15 cellular contexts compared by ENCODE assay signal in genomic region chr17:75729351-75729750, GRCh38. TPM values are rescaled to one million over a fixed set of nuclear protein-coding genes. Genes with fewer than 3 reads are reported as not detected.
DNase-seq lines count a peak whose midpoint lies in the region; ATAC-seq and TF ChIP-seq lines count a peak whose summit lies in the region.
"Had no signal": no experiment of that assay in that cellular context is flagged by ENCODE, and none has a peak within 500 bp of the region (broad histone marks: within the 10 kb centered on the region; RNA-seq: fewer than 3 reads in every experiment).

No MANE protein-coding gene starts in this region.

- DNase-seq in Right ventricle myocardium inferior (ENCODE audit: missing footprints) (peak; percentile 41), cardiac septum (ENCODE audit: low spot score) (no peak), RWPE1 (ENCODE audit: low spot score) (no peak), MCF 10A (ENCODE audit: unreplicated experiment) (no peak), T-helper 17 cell (no peak)
- DNase-seq in activated CD8-positive, alpha-beta T cell treated with anti-CD3 and anti-CD28 coated beads, Interleukin-2, amount 10 ng/mL, durations not matched to agents 7 days and 5 days = no peak
- DNase-seq: AML-193; Caco-2; CD4-positive, alpha-beta T cell had no signal

- H3K27me3 ChIP-seq in layer of hippocampus (ENCODE audit: control insufficient read depth, insufficient read depth, low read length) = no peaks in the 10 kb centered on the region

- intact Hi-C loops in Right ventricle myocardium inferior (cut with DNase I) (no loop called here), cardiac septum (cut with DNase I) (no loop called here), MCF 10A (cut with micrococcal nuclease) (no loop called here)

- no peaks in the 10 kb centered on the region for H3K9me3 Mint-ChIP-seq in MCF 10A (ENCODE audit: unreplicated experiment)
- no peaks in the 10 kb centered on the region for H3K9me3 Mint-ChIP-seq in activated CD8-positive, alpha-beta T cell treated with anti-CD3 and anti-CD28 coated beads, Interleukin-2, amount 10 ng/mL, durations not matched to agents 7 days and 5 days (ENCODE audit: insufficient read depth)
- H3K9me3 Mint-ChIP-seq: CD4-positive, alpha-beta T cell; GM23338 had no signal

- H3K27ac Mint-ChIP-seq in MCF 10A (ENCODE audit: low read depth, unreplicated experiment) (no peak overlapping the region), T-helper 17 cell (no peak overlapping the region)
- no peak overlapping the region for H3K27ac Mint-ChIP-seq in activated CD8-positive, alpha-beta T cell treated with anti-CD3 and anti-CD28 coated beads, Interleukin-2, amount 10 ng/mL, durations not matched to agents 7 days and 5 days
- H3K27ac Mint-ChIP-seq: CD4-positive, alpha-beta T cell; GM23338 had no signal

- peak overlapping the region; percentile 98 for H3K27ac ChIP-seq in RWPE1
- peak overlapping the region; percentile 60 for H3K27ac ChIP-seq in layer of hippocampus (ENCODE audit: low read depth, low read length)
- H3K27ac ChIP-seq: 22Rv1, A549, C4-2B had no signal

- POLR2A ChIA-PET in RWPE1 (lab: Yijun Ruan, JAX; ENCODE audit: low non-redundant PET) = no interaction called here
- POLR2A ChIA-PET in MCF 10A (lab: Yijun Ruan, JAX) = interaction anchor here (0.7 to 28.4 kb wide), 7 partner anchors 9 to 538 kb away, joined by 3 to 748 read pairs (median 4); no protein-coding TSS in a partner anchor
- POLR2A ChIA-PET in activated CD8-positive, alpha-beta T cell treated with anti-CD3 and anti-CD28 coated beads, Interleukin-2, amount 10 ng/mL, durations not matched to agents 7 days and 5 days (lab: Charles Lee) = no interaction called here

- H3K27me3 Mint-ChIP-seq in MCF 10A (ENCODE audit: insufficient read depth, unreplicated experiment) = no peaks in the 10 kb centered on the region
- no peaks in the 10 kb centered on the region for H3K27me3 Mint-ChIP-seq in activated CD8-positive, alpha-beta T cell treated with anti-CD3 and anti-CD28 coated beads, Interleukin-2, amount 10 ng/mL, durations not matched to agents 7 days and 5 days (ENCODE audit: low read depth)
- H3K27me3 Mint-ChIP-seq in T-helper 17 cell = no peaks in the 10 kb centered on the region
- H3K27me3 Mint-ChIP-seq: CD4-positive, alpha-beta T cell had no signal

- H3K36me3 Mint-ChIP-seq in MCF 10A (ENCODE audit: insufficient read depth, unreplicated experiment) (peaks cover 98% of the 10 kb centered on the region), T-helper 17 cell (ENCODE audit: low read depth) (no peaks in the 10 kb centered on the region)
- H3K36me3 Mint-ChIP-seq in activated CD8-positive, alpha-beta T cell treated with anti-CD3 and anti-CD28 coated beads, Interleukin-2, amount 10 ng/mL, durations not matched to agents 7 days and 5 days (ENCODE audit: low read depth) = no peaks in the 10 kb centered on the region

- H3K4me3 Mint-ChIP-seq in MCF 10A (ENCODE audit: unreplicated experiment) (no peak overlapping the region), T-helper 17 cell (no peak overlapping the region)
- no peak overlapping the region for H3K4me3 Mint-ChIP-seq in activated CD8-positive, alpha-beta T cell treated with anti-CD3 and anti-CD28 coated beads, Interleukin-2, amount 10 ng/mL, durations not matched to agents 7 days and 5 days
- H3K4me3 Mint-ChIP-seq: CD4-positive, alpha-beta T cell; GM23338 had no signal

- TF ChIP-seq CTCF in RWPE1 (conservative IDR thresholded peaks at IDR 0.05; ENCODE audit: low read depth) = no peak
- no peak for TF ChIP-seq CTCF in MCF 10A (IDR thresholded peaks at IDR 0.05; ENCODE audit: unreplicated experiment)

- CTCF ChIA-PET in RWPE1 (lab: Yijun Ruan, JAX) = no interaction called here
- CTCF ChIA-PET in MCF 10A (lab: Yijun Ruan, JAX) = interaction anchor here (0.6 to 1.4 kb wide), 5 partner anchors 17 to 54 kb away, joined by 3 to 5 read pairs (median 4); partner anchors contain the start of gene GALK1
- CTCF ChIA-PET in activated CD8-positive, alpha-beta T cell treated with anti-CD3 and anti-CD28 coated beads, Interleukin-2, amount 10 ng/mL, durations not matched to agents 7 days and 5 days (lab: Charles Lee) = interaction anchor here (0.9 to 1.8 kb wide), 4 partner anchors 8 to 96 kb away, joined by 3 to 6 read pairs (median 4); partner anchors contain the start of genes ITGB4 and SMIM5

- no TSS peak for BruUV-seq in MCF 10A (replicated peaks; lab: Mats Ljungman, UMichigan)

- H3K4me1 Mint-ChIP-seq in MCF 10A (ENCODE audit: insufficient read depth, unreplicated experiment) = no peaks in the 10 kb centered on the region
- no peaks in the 10 kb centered on the region for H3K4me1 Mint-ChIP-seq in activated CD8-positive, alpha-beta T cell treated with anti-CD3 and anti-CD28 coated beads, Interleukin-2, amount 10 ng/mL, durations not matched to agents 7 days and 5 days (ENCODE audit: low read depth)
- peaks cover under 1% of the 10 kb centered on the region for H3K4me1 Mint-ChIP-seq in T-helper 17 cell
- H3K4me1 Mint-ChIP-seq: GM23338 had no signal

- no peaks in the 10 kb centered on the region for H3K9me3 ChIP-seq in T-helper 17 cell (ENCODE audit: control insufficient read depth, low read length, poor library complexity, severe bottlenecking)
- H3K9me3 ChIP-seq: A549, Caco-2 had no signal

- ATAC-seq in Right ventricle myocardium inferior = no peak
- no peak for ATAC-seq in activated CD8-positive, alpha-beta T cell treated with anti-CD3 and anti-CD28 coated beads, Interleukin-2, amount 10 ng/mL, durations not matched to agents 7 days and 5 days
- no peak for ATAC-seq in T-helper 17 cell
- ATAC-seq: GM23338, HCT116 had no signal

RNA-seq across cellular contexts. Expression of gene ITGB4, which starts 8.1 kb away (rescaled TPM):
- total RNA-seq in Right ventricle myocardium inferior (7.5 TPM), cardiac septum (5.7 TPM), MCF 10A (2022) (727 and 1,054 TPM in 2 replicates), T-helper 17 cell (under 1 TPM in 1 of 2 donors, not detected in 1; 0.72 TPM)
- 1 to 10 TPM in 1 of 2 experiments, under 1 TPM in 1; 0.89 to 2.0 TPM for total RNA-seq in activated CD8-positive, alpha-beta T cell treated with anti-CD3 and anti-CD28 coated beads, Interleukin-2, amount 10 ng/mL, durations not matched to agents 7 days and 5 days

RNA-seq across cellular contexts. Expression of gene GALK1, which starts 35.6 kb away (rescaled TPM):
- total RNA-seq in Right ventricle myocardium inferior (23.8 TPM), cardiac septum (11.5 TPM), MCF 10A (2022) (8.7 and 9.8 TPM in 2 replicates), T-helper 17 cell (1 to 10 TPM; 9.6 to 9.7 TPM)
- total RNA-seq in activated CD8-positive, alpha-beta T cell treated with anti-CD3 and anti-CD28 coated beads, Interleukin-2, amount 10 ng/mL, durations not matched to agents 7 days and 5 days = 10 to 100 TPM; 52.2 to 56.9 TPM

RNA-seq across cellular contexts. Expression of gene UNK, which starts 55.3 kb away (rescaled TPM):
- total RNA-seq in Right ventricle myocardium inferior (16.0 TPM), cardiac septum (16.8 TPM), MCF 10A (2022) (12.3 and 16.0 TPM in 2 replicates), T-helper 17 cell (10 to 100 TPM; 30.3 to 33.4 TPM)
- total RNA-seq in activated CD8-positive, alpha-beta T cell treated with anti-CD3 and anti-CD28 coated beads, Interleukin-2, amount 10 ng/mL, durations not matched to agents 7 days and 5 days = 10 to 100 TPM; 30.2 to 31.0 TPM

Comparison
In these comparisons a context has a peak if more than half of its experiments do, and no peak if none do; other contexts are left out.
1. RNA of gene ITGB4, which starts 8.1 kb away (total RNA-seq): 727 to 1,054 TPM in MCF 10A; 7.5 TPM in Right ventricle myocardium inferior (single experiment), 5.7 TPM in cardiac septum (single experiment), 0.89 to 2.0 TPM in activated CD8-positive, alpha-beta T cell treated with anti-CD3 and anti-CD28 coated beads, Interleukin-2, amount 10 ng/mL, durations not matched to agents 7 days and 5 days and 0.72 TPM in T-helper 17 cell; every median in the first group is over 10 times any median in the second.